Comparison of ENCODE assay signal across 29 cellular contexts in genomic region chr4:445410-445809, GRCh38.
"Had no signal": no experiment of that assay in that cellular context is flagged by ENCODE, and none has a peak within 500 bp of the region (broad histone marks: within the 10 kb centered on the region; RNA-seq: fewer than 3 reads in every experiment).

No MANE protein-coding gene starts in this region.

- H3K4me3 ChIP-seq: right lobe of liver, upper lobe of left lung, vagina had no signal

- DNase-seq: activated CD4-positive, alpha-beta memory T cell treated with anti-CD3 and anti-CD28 coated beads for 36 hours; activated CD4-positive, alpha-beta T cell treated with anti-CD3 and anti-CD28 coated beads, Interleukin-2, amount 10 ng/mL, durations not matched to agents 24 days and 14 days; activated CD4-positive, CD25-positive, alpha-beta regulatory T cell treated with anti-CD3 and anti-CD28 coated beads, Interleukin-2, amount 50 U/mL, for 72 hours; activated CD8-positive, alpha-beta memory T cell treated with anti-CD3 and anti-CD28 coated beads, Interleukin-2, amount 50 U/mL, for 48 hours; activated naive CD4-positive, alpha-beta T cell treated with anti-CD3 and anti-CD28 coated beads for 36 hours; activated naive CD8-positive, alpha-beta T cell treated with anti-CD3 and anti-CD28 coated beads, Interleukin-2, amount 10 ng/mL, durations not matched to agents 7 days and 5 days; activated T-cell treated with anti-CD3 and anti-CD28 coated beads, Interleukin-2, amount 50 U/mL, for 24 hours; amygdala; caudate nucleus; esophagus squamous epithelium; foreskin melanocyte; islet precursor cell; left cardiac atrium; left ventricle myocardium superior; mammary epithelial cell; naive B cell; nephron progenitor cell; right lobe of liver; stimulated activated CD4-positive, alpha-beta T cell treated with anti-CD3 and anti-CD28 coated beads, Interleukin-2, amount 100 ng/mL, for 48 hours; stimulated activated naive CD4-positive, alpha-beta T cell treated with Interleukin-2 at 50 U/mL for 16 hours; SW 1271; T-helper 9 cell; upper lobe of left lung; WERI-Rb-1 had no signal

- H3K36me3 ChIP-seq: neutrophil had no signal

- ATAC-seq: left cardiac atrium, left ventricle myocardium superior, right lobe of liver had no signal

- H3K4me3 Mint-ChIP-seq: activated CD4-positive, alpha-beta memory T cell treated with anti-CD3 and anti-CD28 coated beads for 36 hours; activated CD4-positive, alpha-beta T cell treated with anti-CD3 and anti-CD28 coated beads, Interleukin-2, amount 10 ng/mL, durations not matched to agents 24 days and 14 days; activated naive CD4-positive, alpha-beta T cell treated with anti-CD3 and anti-CD28 coated beads for 36 hours; activated naive CD8-positive, alpha-beta T cell treated with anti-CD3 and anti-CD28 coated beads, Interleukin-2, amount 10 ng/mL, durations not matched to agents 7 days and 5 days; activated T-cell treated with anti-CD3 and anti-CD28 coated beads, Interleukin-2, amount 50 U/mL, for 24 hours; nephron progenitor cell; T-helper 1 cell treated with Interleukin-12 subunit alpha and Interleukin-12 subunit beta and Interleukin-4 antibody, amounts not matched to agents 30 μg/mL and 1 μg/mL, for 36 hours had no signal

- H3K27me3 Mint-ChIP-seq: activated CD4-positive, alpha-beta memory T cell treated with anti-CD3 and anti-CD28 coated beads for 36 hours; activated CD4-positive, alpha-beta T cell treated with anti-CD3 and anti-CD28 coated beads, Interleukin-2, amount 10 ng/mL, durations not matched to agents 24 days and 14 days; activated naive CD8-positive, alpha-beta T cell treated with anti-CD3 and anti-CD28 coated beads, Interleukin-2, amount 10 ng/mL, durations not matched to agents 7 days and 5 days; activated T-cell treated with anti-CD3 and anti-CD28 coated beads, Interleukin-2, amount 50 U/mL, for 24 hours; naive B cell; progenitor cell of endocrine pancreas had no signal

- H3K4me1 ChIP-seq: esophagus squamous epithelium, right lobe of liver, upper lobe of left lung, vagina had no signal

- H3K27ac Mint-ChIP-seq: activated CD4-positive, alpha-beta memory T cell treated with anti-CD3 and anti-CD28 coated beads for 36 hours; activated CD4-positive, alpha-beta T cell treated with anti-CD3 and anti-CD28 coated beads, Interleukin-2, amount 10 ng/mL, durations not matched to agents 24 days and 14 days; activated naive CD4-positive, alpha-beta T cell treated with anti-CD3 and anti-CD28 coated beads for 36 hours; activated naive CD8-positive, alpha-beta T cell treated with anti-CD3 and anti-CD28 coated beads, Interleukin-2, amount 10 ng/mL, durations not matched to agents 7 days and 5 days; activated T-cell treated with anti-CD3 and anti-CD28 coated beads, Interleukin-2, amount 50 U/mL, for 24 hours; activated T-helper 2 cell treated with anti-CD3 and anti-CD28 coated beads, Interferon-gamma antibody, Interleukin-2, Interleukin-4, amounts not matched to agents 10 μg/mL and 5 μg/mL and 100 μg/mL, durations not matched to agents 14 hours and 24 hours and 36 hours; naive B cell; nephron progenitor cell; T-helper 1 cell treated with Interleukin-12 subunit alpha and Interleukin-12 subunit beta and Interleukin-4 antibody, amounts not matched to agents 30 μg/mL and 1 μg/mL, for 36 hours had no signal

- H3K4me1 Mint-ChIP-seq: activated CD4-positive, alpha-beta T cell treated with anti-CD3 and anti-CD28 coated beads, Interleukin-2, amount 10 ng/mL, durations not matched to agents 24 days and 14 days; activated naive CD8-positive, alpha-beta T cell treated with anti-CD3 and anti-CD28 coated beads, Interleukin-2, amount 10 ng/mL, durations not matched to agents 7 days and 5 days; naive B cell; nephron progenitor cell had no signal

- H3K27me3 ChIP-seq: esophagus squamous epithelium, neutrophil, right lobe of liver, upper lobe of left lung, vagina had no signal
